In the genomic region with DNA sequence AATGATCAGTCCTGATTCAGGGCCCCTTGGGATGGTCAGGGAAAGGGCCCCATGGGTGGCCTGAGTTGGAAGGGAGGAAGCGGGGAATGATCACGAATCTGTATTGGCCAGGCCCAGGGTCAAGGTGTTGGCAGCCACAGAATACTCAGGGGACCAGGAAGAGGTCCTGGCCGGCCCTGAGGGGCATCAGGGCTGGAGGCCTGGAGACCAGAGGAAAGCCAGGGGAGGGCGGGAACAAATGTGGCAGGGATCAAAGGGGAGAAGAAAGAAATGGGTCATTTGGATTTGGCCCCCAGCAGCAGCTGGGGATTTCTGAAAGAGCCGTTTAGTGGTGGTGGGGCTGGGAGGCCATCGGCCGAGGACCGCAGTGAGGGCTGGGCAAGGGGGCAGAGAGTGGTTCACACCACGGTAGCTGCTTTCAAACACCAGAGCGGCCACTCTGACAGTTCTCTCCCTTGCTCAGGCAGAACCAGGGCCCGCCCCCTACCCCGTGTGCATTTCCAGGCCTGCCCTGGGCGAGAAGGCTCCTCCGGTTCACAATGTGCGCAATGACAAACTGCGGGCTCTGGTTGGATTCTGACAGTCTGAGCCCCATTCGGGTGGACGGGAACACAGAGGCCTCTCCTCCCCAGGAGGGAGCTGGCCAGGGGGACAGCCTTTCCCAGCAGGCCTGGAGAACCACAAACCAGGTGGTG, we compare ENCODE assay signal across 18 cellular contexts.
DNase-seq lines count a peak whose midpoint lies in the region; ATAC-seq and TF ChIP-seq lines count a peak whose summit lies in the region.
"Had no signal": no experiment of that assay in that cellular context is flagged by ENCODE, and none has a peak within 500 bp of the region (broad histone marks: within the 10 kb centered on the region; RNA-seq: fewer than 3 reads in every experiment).

No MANE protein-coding gene starts in this region.

- H4K20me1 ChIP-seq in Loucy (ENCODE audit: insufficient read depth, low read length, poor library complexity, severe bottlenecking), result no peaks in the 10 kb centered on the region

- H3F3A ChIP-seq in Loucy (ENCODE audit: low read depth), result no peaks in the 10 kb centered on the region

- no peak overlapping the region for H3K27ac Mint-ChIP-seq in chondrocyte (ENCODE audit: unreplicated experiment)

- ATAC-seq in right lobe of liver (no peak), sciatic nerve (no peak), HG03108 (IDR thresholded peaks at IDR 0.05; ENCODE audit: unreplicated experiment) (no peak)
- ATAC-seq: Panc1 had no signal

- no peaks in the 10 kb centered on the region for H3K36me3 ChIP-seq in Loucy (ENCODE audit: insufficient read depth, low read length)
- H3K36me3 ChIP-seq in right lobe of liver, result no peaks in the 10 kb centered on the region
- H3K36me3 ChIP-seq: BE2C had no signal

- 86% methylated on average over 3 of the region's 18 CpGs for WGBS in right lobe of liver (ENCODE audit: insufficient coverage, low coverage, low lambda C conversion rate, missing lambda C conversion rate)

- H3K4me1 ChIP-seq in Loucy (ENCODE audit: insufficient read depth, low read length, poor library complexity, severe bottlenecking) (peaks cover 11% of the 10 kb centered on the region), right lobe of liver (no peaks in the 10 kb centered on the region)

- H3K79me2 ChIP-seq in Loucy (ENCODE audit: insufficient read depth, low read length), result no peaks in the 10 kb centered on the region

- intact Hi-C loops in right lobe of liver (cut with DNase I), result no loop called here
- intact Hi-C loops in sciatic nerve (cut with DNase I), result no loop called here

- no peak for TF ChIP-seq CTCF in Loucy (conservative IDR thresholded peaks at IDR 0.05; ENCODE audit: low read length)
- no peak for TF ChIP-seq CTCF in chondrocyte (IDR thresholded peaks at IDR 0.05)
- TF ChIP-seq CTCF in right lobe of liver (IDR thresholded peaks at IDR 0.05), result no peak

- H3K27me3 ChIP-seq in Loucy (ENCODE audit: insufficient read depth, low read length, poor library complexity, severe bottlenecking), result no peaks in the 10 kb centered on the region
- H3K27me3 ChIP-seq in right lobe of liver, result no peaks in the 10 kb centered on the region
- H3K27me3 ChIP-seq: BE2C had no signal

- DNase-seq in chondrocyte (ENCODE audit: low spot score) (peak; percentile 62), right lobe of liver (peak in 2 of 3 donors; percentile 8 to 24), sciatic nerve (ENCODE audit: low spot score) (peak; percentile 55), foreskin melanocyte (no peak), NCI-H2227 (lab: John Stamatoyannopoulos, UW; ENCODE audit: unreplicated experiment) (no peak)
- DNase-seq in activated CD4-positive, alpha-beta T cell treated with anti-CD3 and anti-CD28 coated beads for 1 hour, result no peak
- DNase-seq: DMS 273 treated with DMSO at 0.1 percent for 48 hours, GM23248, IMR-90, Kasumi-1, NCI-H187 treated with DMSO at 0.1 percent for 48 hours, NCI-H2171, NCI-H774, SIG-M5 had no signal

- no peaks in the 10 kb centered on the region for H3K27me3 Mint-ChIP-seq in chondrocyte (ENCODE audit: low read depth)

- peaks cover 6% of the 10 kb centered on the region for H3K4me1 Mint-ChIP-seq in chondrocyte (ENCODE audit: low read depth)

- H3K36me3 Mint-ChIP-seq in chondrocyte (ENCODE audit: low read depth), result no peaks in the 10 kb centered on the region

- H3K9me3 ChIP-seq in Loucy (ENCODE audit: insufficient read depth, low read depth, low read length) (no peaks in the 10 kb centered on the region), right lobe of liver (no peaks in the 10 kb centered on the region)
- H3K9me3 ChIP-seq: BE2C had no signal

- TF ChIP-seq POLR2A in right lobe of liver (IDR thresholded peaks at IDR 0.05), result no peak

- H3K9ac ChIP-seq in Loucy (ENCODE audit: low read depth, low read length, poor library complexity, severe bottlenecking), result peak overlapping the region; percentile 32
- H3K9ac ChIP-seq: GM23248 had no signal

- H3K4me3 ChIP-seq in Loucy (ENCODE audit: low read length, poor library complexity, severe bottlenecking), result no peak overlapping the region
- no peak overlapping the region for H3K4me3 ChIP-seq in right lobe of liver
- H3K4me3 ChIP-seq: GM23248 had no signal

- H3K4me2 ChIP-seq in Loucy (ENCODE audit: low read depth, low read length, poor library complexity, severe bottlenecking), result no peak overlapping the region

- H3K9me3 Mint-ChIP-seq in chondrocyte (ENCODE audit: low read depth), result no peaks in the 10 kb centered on the region

- H2AFZ ChIP-seq in Loucy (ENCODE audit: low read length), result no peak overlapping the region
- H2AFZ ChIP-seq: GM23248 had no signal

- H3K27ac ChIP-seq in right lobe of liver, result no peak overlapping the region
- H3K27ac ChIP-seq: GM23248 had no signal

- H3K4me3 Mint-ChIP-seq in chondrocyte (ENCODE audit: unreplicated experiment), result no peak overlapping the region

- no peaks in the 10 kb centered on the region for H3K9me2 ChIP-seq in Loucy (replicated peaks; ENCODE audit: low read depth, low read length)

Comparison
In these comparisons a context has a peak if more than half of its experiments do, and no peak if none do; other contexts are left out.
1. DNase-seq: peak in chondrocyte (single experiment), right lobe of liver (2 of 3) and sciatic nerve (single experiment); none in foreskin melanocyte (single experiment), NCI-H2227 (single experiment) and activated CD4-positive, alpha-beta T cell treated with anti-CD3 and anti-CD28 coated beads for 1 hour (single experiment).